31 cellular contexts compared by ENCODE assay signal in the genomic region with DNA sequence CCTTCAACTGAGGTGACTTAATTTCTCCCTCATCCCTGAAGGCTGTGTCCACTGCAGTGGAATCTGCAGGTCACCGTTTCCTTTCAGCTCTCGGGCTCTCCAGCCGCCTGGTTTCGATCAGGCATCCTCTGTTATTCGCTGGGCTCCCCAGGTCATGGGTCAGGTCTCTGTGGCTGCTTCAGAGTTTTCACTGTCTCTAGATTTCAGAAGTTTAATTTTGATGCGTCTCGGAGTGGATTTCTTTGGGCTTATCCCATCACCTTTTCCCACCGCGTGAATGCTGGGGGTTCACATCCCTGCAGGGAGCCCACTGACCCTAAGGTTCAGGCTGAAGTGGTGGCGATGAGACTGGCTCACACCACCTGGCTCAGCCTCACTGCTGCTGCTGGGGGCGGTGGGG. TPM values are rescaled to one million over a fixed set of nuclear protein-coding genes. Genes with fewer than 3 reads are reported as not detected.
"Had no signal": no experiment of that assay in that cellular context is flagged by ENCODE, and none has a peak within 500 bp of the region (broad histone marks: within the 10 kb centered on the region; RNA-seq: fewer than 3 reads in every experiment).

No MANE protein-coding gene starts in this region.

- H3K27ac Mint-ChIP-seq: activated CD4-positive, alpha-beta memory T cell treated with anti-CD3 and anti-CD28 coated beads for 36 hours; activated CD4-positive, alpha-beta T cell treated with anti-CD3 and anti-CD28 coated beads, Interleukin-2, amount 10 ng/mL, durations not matched to agents 24 days and 14 days; activated CD8-positive, alpha-beta memory T cell treated with anti-CD3 and anti-CD28 coated beads, Interleukin-2, amount 10 ng/mL, durations not matched to agents 7 days and 5 days; activated CD8-positive, alpha-beta T cell treated with anti-CD3 and anti-CD28 coated beads, Interleukin-2, amount 10 ng/mL, durations not matched to agents 7 days and 5 days; activated naive CD4-positive, alpha-beta T cell treated with anti-CD3 and anti-CD28 coated beads, Interleukin-2, amount 50 U/mL, for 24 hours; activated naive CD8-positive, alpha-beta T cell treated with anti-CD3 and anti-CD28 coated beads for 36 hours; activated naive CD8-positive, alpha-beta T cell treated with anti-CD3 and anti-CD28 coated beads, Interleukin-2, amount 50 U/mL, for 24 hours; activated T-cell treated with anti-CD3 and anti-CD28 coated beads, Interleukin-2, amount 50 U/mL, for 72 hours had no signal

- H3K4me1 ChIP-seq: adrenal gland, body of pancreas, colonic mucosa, esophagus squamous epithelium, gastroesophageal sphincter had no signal

- H3K4me3 Mint-ChIP-seq: activated CD4-positive, alpha-beta memory T cell treated with anti-CD3 and anti-CD28 coated beads for 36 hours; activated CD4-positive, alpha-beta T cell treated with anti-CD3 and anti-CD28 coated beads, Interleukin-2, amount 10 ng/mL, durations not matched to agents 24 days and 14 days; activated CD8-positive, alpha-beta memory T cell treated with anti-CD3 and anti-CD28 coated beads, Interleukin-2, amount 10 ng/mL, durations not matched to agents 7 days and 5 days; activated CD8-positive, alpha-beta T cell treated with anti-CD3 and anti-CD28 coated beads, Interleukin-2, amount 10 ng/mL, durations not matched to agents 7 days and 5 days; activated naive CD4-positive, alpha-beta T cell treated with anti-CD3 and anti-CD28 coated beads, Interleukin-2, amount 50 U/mL, for 24 hours; activated naive CD8-positive, alpha-beta T cell treated with anti-CD3 and anti-CD28 coated beads for 36 hours; activated naive CD8-positive, alpha-beta T cell treated with anti-CD3 and anti-CD28 coated beads, Interleukin-2, amount 50 U/mL, for 24 hours; activated T-cell treated with anti-CD3 and anti-CD28 coated beads, Interleukin-2, amount 50 U/mL, for 72 hours had no signal

- H3K27ac ChIP-seq: adrenal gland, body of pancreas, colonic mucosa, epithelial cell of prostate, esophagus squamous epithelium, gastroesophageal sphincter had no signal

- H3K27me3 ChIP-seq: body of pancreas, colonic mucosa had no signal

- H3K9me3 ChIP-seq: adrenal gland, body of pancreas, colonic mucosa, esophagus squamous epithelium, gastroesophageal sphincter had no signal

- H3K4me1 Mint-ChIP-seq: activated CD4-positive, alpha-beta T cell treated with anti-CD3 and anti-CD28 coated beads, Interleukin-2, amount 10 ng/mL, durations not matched to agents 24 days and 14 days; activated CD8-positive, alpha-beta memory T cell treated with anti-CD3 and anti-CD28 coated beads, Interleukin-2, amount 10 ng/mL, durations not matched to agents 7 days and 5 days; activated naive CD4-positive, alpha-beta T cell treated with anti-CD3 and anti-CD28 coated beads, Interleukin-2, amount 50 U/mL, for 24 hours; activated naive CD8-positive, alpha-beta T cell treated with anti-CD3 and anti-CD28 coated beads for 36 hours; activated naive CD8-positive, alpha-beta T cell treated with anti-CD3 and anti-CD28 coated beads, Interleukin-2, amount 50 U/mL, for 24 hours had no signal

- ATAC-seq: activated CD8-positive, alpha-beta memory T cell treated with anti-CD3 and anti-CD28 coated beads, Interleukin-2, amount 10 ng/mL, durations not matched to agents 7 days and 5 days; activated CD8-positive, alpha-beta T cell treated with anti-CD3 and anti-CD28 coated beads, Interleukin-2, amount 10 ng/mL, durations not matched to agents 7 days and 5 days; activated naive CD8-positive, alpha-beta T cell treated with anti-CD3 and anti-CD28 coated beads, Interleukin-2, amount 50 U/mL, for 24 hours; activated T-cell treated with anti-CD3 and anti-CD28 coated beads, Interleukin-2, amount 50 U/mL, for 72 hours; body of pancreas; gastroesophageal sphincter had no signal

- H3K9me3 Mint-ChIP-seq: activated CD4-positive, alpha-beta memory T cell treated with anti-CD3 and anti-CD28 coated beads for 36 hours; activated CD4-positive, alpha-beta T cell treated with anti-CD3 and anti-CD28 coated beads, Interleukin-2, amount 10 ng/mL, durations not matched to agents 24 days and 14 days; activated naive CD4-positive, alpha-beta T cell treated with anti-CD3 and anti-CD28 coated beads, Interleukin-2, amount 50 U/mL, for 24 hours; activated naive CD8-positive, alpha-beta T cell treated with anti-CD3 and anti-CD28 coated beads for 36 hours; activated naive CD8-positive, alpha-beta T cell treated with anti-CD3 and anti-CD28 coated beads, Interleukin-2, amount 50 U/mL, for 24 hours; activated T-cell treated with anti-CD3 and anti-CD28 coated beads, Interleukin-2, amount 50 U/mL, for 72 hours had no signal

- H3K36me3 ChIP-seq: adrenal gland, colonic mucosa, esophagus squamous epithelium, gastroesophageal sphincter had no signal

- H3K27me3 Mint-ChIP-seq: activated CD4-positive, alpha-beta memory T cell treated with anti-CD3 and anti-CD28 coated beads for 36 hours; activated CD4-positive, alpha-beta T cell treated with anti-CD3 and anti-CD28 coated beads, Interleukin-2, amount 10 ng/mL, durations not matched to agents 24 days and 14 days; activated CD8-positive, alpha-beta memory T cell treated with anti-CD3 and anti-CD28 coated beads, Interleukin-2, amount 10 ng/mL, durations not matched to agents 7 days and 5 days; activated naive CD4-positive, alpha-beta T cell treated with anti-CD3 and anti-CD28 coated beads, Interleukin-2, amount 50 U/mL, for 24 hours; activated naive CD8-positive, alpha-beta T cell treated with anti-CD3 and anti-CD28 coated beads for 36 hours; activated naive CD8-positive, alpha-beta T cell treated with anti-CD3 and anti-CD28 coated beads, Interleukin-2, amount 50 U/mL, for 24 hours had no signal

- DNase-seq: activated CD4-positive, alpha-beta T cell treated with anti-CD3 and anti-CD28 coated beads, Interleukin-2, amount 10 ng/mL, durations not matched to agents 24 days and 14 days; activated CD8-positive, alpha-beta memory T cell treated with anti-CD3 and anti-CD28 coated beads, Interleukin-2, amount 10 ng/mL, durations not matched to agents 7 days and 5 days; activated CD8-positive, alpha-beta memory T cell treated with anti-CD3 and anti-CD28 coated beads, Interleukin-2, amount 50 U/mL, for 4 hours; activated CD8-positive, alpha-beta T cell treated with anti-CD3 and anti-CD28 coated beads, Interleukin-2, amount 10 ng/mL, durations not matched to agents 7 days and 5 days; activated gamma-delta T cell; activated naive CD4-positive, alpha-beta T cell treated with Interleukin-2 at 50 U/mL for 16 hours; activated naive CD8-positive, alpha-beta T cell treated with anti-CD3 and anti-CD28 coated beads for 36 hours; activated naive CD8-positive, alpha-beta T cell treated with anti-CD3 and anti-CD28 coated beads, Interleukin-2, amount 50 U/mL, for 24 hours; activated T-cell treated with anti-CD3 and anti-CD28 coated beads, Interleukin-2, amount 50 U/mL, for 72 hours; adrenal gland; amygdala; aorta; body of pancreas; central memory CD4-positive, alpha-beta T cell; cerebellar nuclear complex; colonic mucosa; effector CD8-positive, alpha-beta T cell; esophagus squamous epithelium; foreskin melanocyte; T-helper 2 cell had no signal

- H3K4me3 ChIP-seq: adrenal gland, body of pancreas, colonic mucosa, esophagus squamous epithelium, gastroesophageal sphincter had no signal

- H3K36me3 Mint-ChIP-seq: activated CD4-positive, alpha-beta memory T cell treated with anti-CD3 and anti-CD28 coated beads for 36 hours; activated CD8-positive, alpha-beta memory T cell treated with anti-CD3 and anti-CD28 coated beads, Interleukin-2, amount 10 ng/mL, durations not matched to agents 7 days and 5 days; activated naive CD4-positive, alpha-beta T cell treated with anti-CD3 and anti-CD28 coated beads, Interleukin-2, amount 50 U/mL, for 24 hours; activated naive CD8-positive, alpha-beta T cell treated with anti-CD3 and anti-CD28 coated beads for 36 hours had no signal

RNA-seq across cellular contexts. Expression of gene ACTRT2, which starts 3.3 kb away (rescaled TPM):
- total RNA-seq: activated CD4-positive, alpha-beta memory T cell treated with anti-CD3 and anti-CD28 coated beads for 36 hours; activated CD4-positive, alpha-beta T cell treated with anti-CD3 and anti-CD28 coated beads, Interleukin-2, amount 10 ng/mL, durations not matched to agents 24 days and 14 days; activated CD8-positive, alpha-beta memory T cell treated with anti-CD3 and anti-CD28 coated beads for 36 hours; activated CD8-positive, alpha-beta memory T cell treated with anti-CD3 and anti-CD28 coated beads, Interleukin-2, amount 10 ng/mL, durations not matched to agents 7 days and 5 days; activated CD8-positive, alpha-beta T cell treated with anti-CD3 and anti-CD28 coated beads, Interleukin-2, amount 10 ng/mL, durations not matched to agents 7 days and 5 days; activated naive CD8-positive, alpha-beta T cell treated with anti-CD3 and anti-CD28 coated beads for 36 hours; activated T-cell treated with anti-CD3 and anti-CD28 coated beads, Interleukin-2, amount 50 U/mL, for 72 hours; adrenal gland; aorta; body of pancreas; colonic mucosa; dermis microvascular lymphatic vessel endothelial cell; endothelial cell of umbilical vein; esophagus squamous epithelium; fibroblast of lung; fibroblast of villous mesenchyme; gastroesophageal sphincter; glomerular endothelial cell; T-helper 1 cell treated with Interleukin-12 subunit alpha and Interleukin-12 subunit beta and Interleukin-4 antibody, amounts not matched to agents 30 ng/mL and 1 ng/mL, for 36 hours had no signal

RNA-seq across cellular contexts. Expression of gene PRDM16, which starts 44.4 kb away (rescaled TPM):
- total RNA-seq: activated CD4-positive, alpha-beta memory T cell treated with anti-CD3 and anti-CD28 coated beads for 36 hours; activated CD4-positive, alpha-beta T cell treated with anti-CD3 and anti-CD28 coated beads, Interleukin-2, amount 10 ng/mL, durations not matched to agents 24 days and 14 days; activated CD8-positive, alpha-beta memory T cell treated with anti-CD3 and anti-CD28 coated beads for 36 hours; activated CD8-positive, alpha-beta memory T cell treated with anti-CD3 and anti-CD28 coated beads, Interleukin-2, amount 10 ng/mL, durations not matched to agents 7 days and 5 days; dermis microvascular lymphatic vessel endothelial cell; endothelial cell of umbilical vein had no signal
